In the genomic region with DNA sequence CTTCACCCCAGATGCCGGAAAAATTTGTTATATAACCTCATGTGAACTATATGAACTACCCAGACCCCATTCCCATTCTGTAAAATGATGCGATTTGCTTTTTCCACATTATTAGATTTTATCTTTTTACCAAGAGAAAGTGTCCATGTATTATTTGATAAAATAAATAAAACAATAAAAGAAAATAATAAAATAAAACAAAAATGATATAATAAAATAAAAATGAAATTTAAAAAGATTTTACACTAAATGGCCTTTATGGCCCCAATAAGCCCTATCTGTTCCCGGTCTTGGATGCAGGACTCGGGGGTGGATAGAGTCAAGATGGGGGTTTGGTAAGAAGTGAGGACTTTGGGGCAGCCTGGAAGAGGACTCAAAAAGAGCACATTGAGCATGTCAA, we compare ENCODE assay signal across 37 cellular contexts.
"Had no signal": no experiment of that assay in that cellular context is flagged by ENCODE, and none has a peak within 500 bp of the region (broad histone marks: within the 10 kb centered on the region; RNA-seq: fewer than 3 reads in every experiment).

No MANE protein-coding gene starts in this region.

- H3K4me3 Mint-ChIP-seq: activated CD4-positive, alpha-beta memory T cell treated with anti-CD3 and anti-CD28 coated beads for 36 hours; activated CD4-positive, alpha-beta T cell treated with anti-CD3 and anti-CD28 coated beads, Interleukin-2, amount 10 ng/mL, durations not matched to agents 24 days and 14 days; activated CD8-positive, alpha-beta T cell treated with anti-CD3 and anti-CD28 coated beads for 36 hours; activated naive CD4-positive, alpha-beta T cell treated with anti-CD3 and anti-CD28 coated beads for 36 hours; activated naive CD8-positive, alpha-beta T cell treated with anti-CD3 and anti-CD28 coated beads for 36 hours; activated T-cell treated with anti-CD3 and anti-CD28 coated beads, Interleukin-2, amount 50 U/mL, for 4 hours; activated T-cell treated with anti-CD3 and anti-CD28 coated beads, Interleukin-2, amount 50 U/mL, for 72 hours; activated T-helper 1 cell treated with anti-CD3 and anti-CD28 coated beads, Interleukin-12 subunit alpha, Interleukin-12 subunit beta, Interleukin-2, Interleukin-4 antibody, amounts not matched to agents 30 ng/mL and 10 ng/mL and 1 ng/mL, durations not matched to agents 14 hours and 24 hours and 36 hours; activated T-helper 17 cell treated with anti-CD3 and anti-CD28 coated beads, Interleukin-2, amount 50 U/mL, for 72 hours; T-helper 1 cell treated with Interleukin-12 subunit alpha and Interleukin-12 subunit beta and Interleukin-4 antibody, amounts not matched to agents 30 μg/mL and 1 μg/mL, for 36 hours; T-helper 2 cell treated with Interferon-gamma antibody and Interleukin-4, amounts not matched to agents 5 μg/mL and 100 μg/mL, for 36 hours had no signal

- H3K4me1 Mint-ChIP-seq: activated CD4-positive, alpha-beta T cell treated with anti-CD3 and anti-CD28 coated beads, Interleukin-2, amount 10 ng/mL, durations not matched to agents 24 days and 14 days; activated naive CD8-positive, alpha-beta T cell treated with anti-CD3 and anti-CD28 coated beads for 36 hours; activated T-helper 17 cell treated with anti-CD3 and anti-CD28 coated beads, Interleukin-2, amount 50 U/mL, for 72 hours had no signal

- DNase-seq: activated CD4-positive, alpha-beta memory T cell treated with anti-CD3 and anti-CD28 coated beads for 36 hours; activated CD4-positive, alpha-beta T cell treated with anti-CD3 and anti-CD28 coated beads for 4 hours; activated CD4-positive, alpha-beta T cell treated with anti-CD3 and anti-CD28 coated beads, Interleukin-2, amount 10 ng/mL, durations not matched to agents 24 days and 14 days; activated CD4-positive, alpha-beta T cell treated with anti-CD3 and anti-CD28 coated beads, Interleukin-2, amount 50 U/mL, for 1 hour; activated CD4-positive, alpha-beta T cell treated with anti-CD3 and anti-CD28 coated beads, Interleukin-2, amount 50 U/mL, for 4 hours; activated CD4-positive, CD25-positive, alpha-beta regulatory T cell treated with anti-CD3 and anti-CD28 coated beads, Interleukin-2, amount 50 U/mL, for 72 hours; activated CD8-positive, alpha-beta memory T cell treated with anti-CD3 and anti-CD28 coated beads, Interleukin-2, amount 50 U/mL, for 4 hours; activated CD8-positive, alpha-beta T cell treated with anti-CD3 and anti-CD28 coated beads for 36 hours; activated effector memory CD4-positive, alpha-beta T cell treated with anti-CD3 and anti-CD28 coated beads, Interleukin-2, amount 50 U/mL, for 16 hours; activated gamma-delta T cell treated with Interleukin-2 at 50 U/mL for 16 hours; activated naive CD4-positive, alpha-beta T cell; activated naive CD4-positive, alpha-beta T cell treated with anti-CD3 and anti-CD28 coated beads for 36 hours; activated naive CD4-positive, alpha-beta T cell treated with anti-CD3 and anti-CD28 coated beads, Interleukin-2, amount 50 U/mL, for 16 hours; activated naive CD8-positive, alpha-beta T cell treated with anti-CD3 and anti-CD28 coated beads for 36 hours; activated T-cell treated with anti-CD3 and anti-CD28 coated beads for 4 hours; activated T-cell treated with anti-CD3 and anti-CD28 coated beads, Interleukin-2, amount 50 U/mL, for 1 hour; activated T-cell treated with anti-CD3 and anti-CD28 coated beads, Interleukin-2, amount 50 U/mL, for 4 hours; activated T-cell treated with anti-CD3 and anti-CD28 coated beads, Interleukin-2, amount 50 U/mL, for 72 hours; amniotic stem cell; aorta; body of pancreas; brain microvascular endothelial cell; central memory CD4-positive, alpha-beta T cell; SW 1271; T-helper 1 cell; T-helper 2 cell; T-helper 9 cell had no signal

- ATAC-seq: activated CD8-positive, alpha-beta T cell treated with anti-CD3 and anti-CD28 coated beads for 36 hours; activated naive CD4-positive, alpha-beta T cell treated with anti-CD3 and anti-CD28 coated beads, Interleukin-2, amount 50 U/mL, for 72 hours; activated T-cell treated with anti-CD3 and anti-CD28 coated beads, Interleukin-2, amount 50 U/mL, for 4 hours; activated T-cell treated with anti-CD3 and anti-CD28 coated beads, Interleukin-2, amount 50 U/mL, for 72 hours; activated T-helper 17 cell treated with anti-CD3 and anti-CD28 coated beads, Interleukin-2, amount 50 U/mL, for 72 hours; body of pancreas had no signal

- H3K27me3 ChIP-seq: adrenal gland, body of pancreas, brain microvascular endothelial cell, breast epithelium had no signal

- H3K27ac ChIP-seq: adrenal gland, body of pancreas, brain microvascular endothelial cell, breast epithelium, VCaP had no signal

- FAIRE-seq: astrocyte, TTC549 had no signal

- H3K9me3 ChIP-seq: adrenal gland, body of pancreas, breast epithelium had no signal

- H3K36me3 ChIP-seq: adrenal gland, brain microvascular endothelial cell, breast epithelium had no signal

- H3K4me1 ChIP-seq: adrenal gland, body of pancreas, breast epithelium had no signal

- H3K36me3 Mint-ChIP-seq: activated CD4-positive, alpha-beta memory T cell treated with anti-CD3 and anti-CD28 coated beads for 36 hours; activated naive CD4-positive, alpha-beta T cell treated with anti-CD3 and anti-CD28 coated beads, Interleukin-2, amount 50 U/mL, for 72 hours; activated naive CD8-positive, alpha-beta T cell treated with anti-CD3 and anti-CD28 coated beads for 36 hours had no signal

- H3K9me3 Mint-ChIP-seq: activated CD4-positive, alpha-beta memory T cell treated with anti-CD3 and anti-CD28 coated beads for 36 hours; activated CD4-positive, alpha-beta T cell treated with anti-CD3 and anti-CD28 coated beads, Interleukin-2, amount 10 ng/mL, durations not matched to agents 24 days and 14 days; activated CD8-positive, alpha-beta T cell treated with anti-CD3 and anti-CD28 coated beads for 36 hours; activated naive CD4-positive, alpha-beta T cell treated with anti-CD3 and anti-CD28 coated beads for 36 hours; activated naive CD4-positive, alpha-beta T cell treated with anti-CD3 and anti-CD28 coated beads, Interleukin-2, amount 50 U/mL, for 72 hours; activated naive CD8-positive, alpha-beta T cell treated with anti-CD3 and anti-CD28 coated beads for 36 hours; activated T-cell treated with anti-CD3 and anti-CD28 coated beads, Interleukin-2, amount 50 U/mL, for 4 hours; activated T-cell treated with anti-CD3 and anti-CD28 coated beads, Interleukin-2, amount 50 U/mL, for 72 hours; activated T-helper 1 cell treated with anti-CD3 and anti-CD28 coated beads, Interleukin-12 subunit alpha, Interleukin-12 subunit beta, Interleukin-2, Interleukin-4 antibody, amounts not matched to agents 30 ng/mL and 10 ng/mL and 1 ng/mL, durations not matched to agents 14 hours and 24 hours and 36 hours; activated T-helper 17 cell treated with anti-CD3 and anti-CD28 coated beads, Interleukin-2, amount 50 U/mL, for 72 hours; T-helper 1 cell treated with Interleukin-12 subunit alpha and Interleukin-12 subunit beta and Interleukin-4 antibody, amounts not matched to agents 30 μg/mL and 1 μg/mL, for 36 hours; T-helper 2 cell treated with Interferon-gamma antibody and Interleukin-4, amounts not matched to agents 5 μg/mL and 100 μg/mL, for 36 hours had no signal

- H3K4me3 ChIP-seq: adrenal gland, body of pancreas, breast epithelium had no signal

- H3K27ac Mint-ChIP-seq: activated CD4-positive, alpha-beta memory T cell treated with anti-CD3 and anti-CD28 coated beads for 36 hours; activated CD4-positive, alpha-beta T cell treated with anti-CD3 and anti-CD28 coated beads, Interleukin-2, amount 10 ng/mL, durations not matched to agents 24 days and 14 days; activated CD8-positive, alpha-beta T cell treated with anti-CD3 and anti-CD28 coated beads for 36 hours; activated naive CD4-positive, alpha-beta T cell treated with anti-CD3 and anti-CD28 coated beads for 36 hours; activated naive CD4-positive, alpha-beta T cell treated with anti-CD3 and anti-CD28 coated beads, Interleukin-2, amount 50 U/mL, for 72 hours; activated naive CD8-positive, alpha-beta T cell treated with anti-CD3 and anti-CD28 coated beads for 36 hours; activated T-cell treated with anti-CD3 and anti-CD28 coated beads, Interleukin-2, amount 50 U/mL, for 72 hours; activated T-helper 1 cell treated with anti-CD3 and anti-CD28 coated beads, Interleukin-12 subunit alpha, Interleukin-12 subunit beta, Interleukin-2, Interleukin-4 antibody, amounts not matched to agents 30 ng/mL and 10 ng/mL and 1 ng/mL, durations not matched to agents 14 hours and 24 hours and 36 hours; activated T-helper 17 cell treated with anti-CD3 and anti-CD28 coated beads, Interleukin-2, amount 50 U/mL, for 72 hours; T-helper 1 cell treated with Interleukin-12 subunit alpha and Interleukin-12 subunit beta and Interleukin-4 antibody, amounts not matched to agents 30 μg/mL and 1 μg/mL, for 36 hours; T-helper 2 cell treated with Interferon-gamma antibody and Interleukin-4, amounts not matched to agents 5 μg/mL and 100 μg/mL, for 36 hours had no signal
